In the genomic region with DNA sequence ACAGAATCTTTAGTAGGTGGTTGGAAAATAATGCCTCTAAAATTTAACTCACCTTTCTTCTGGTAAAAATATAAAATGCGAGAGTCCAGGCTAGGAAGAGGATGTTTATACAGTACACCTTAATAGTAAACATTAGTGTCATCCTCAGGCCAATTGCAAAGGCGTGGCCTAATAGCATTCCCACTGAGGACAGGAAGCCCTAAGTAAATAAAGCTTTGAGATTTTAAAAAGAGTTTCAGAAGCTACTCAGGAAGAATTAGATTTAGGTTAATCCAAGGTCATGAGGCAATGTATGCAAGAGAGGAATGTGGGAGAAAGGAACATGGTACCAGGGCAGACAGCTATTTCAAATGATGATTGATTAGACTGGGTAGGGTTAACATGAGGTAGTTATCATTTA, we compare ENCODE assay signal across 1 cellular context.
TF ChIP-seq lines count a peak whose summit lies in the region.

No MANE protein-coding gene starts in this region.

TF ChIP-seq in HepG2, 621 proteins besides CTCF, POLR2A, EP300 and RAD21:
- TF ChIP-seq GATAD2A (CRISPR knock-in tag; IDR thresholded peaks at IDR 0.05), result peak; percentile 42
- TF ChIP-seq SIN3A (IDR thresholded peaks at IDR 0.05; ENCODE audit: borderline replicate concordance, low read depth, low read length), result no peak
- TF ChIP-seq SOX13 (IDR thresholded peaks at IDR 0.05), result no peak
- 0 out of 4 replicates have a peak, but pooled peaks of 1 of the 2 experiments have one; percentile 6 for TF ChIP-seq SOX13 (CRISPR knock-in tag; conservative IDR thresholded peaks at IDR 0.05 in 1 of 2, IDR thresholded peaks at IDR 0.05 in 1 of 2)
- no peak for TF ChIP-seq TERF1 (CRISPR knock-in tag; IDR thresholded peaks at IDR 0.05)
- TF ChIP-seq FOXA1 (IDR thresholded peaks at IDR 0.05), result no peak
- TF ChIP-seq FOXA1 (CRISPR knock-in tag; IDR thresholded peaks at IDR 0.05), result peak; percentile 23; the same call in 1 of the 2 replicates
- TF ChIP-seq HOXD1 (CRISPR knock-in tag; IDR thresholded peaks at IDR 0.05), result 0 out of 2 replicates have a peak, but pooled peaks have one; percentile 59
- TF ChIP-seq, protein P1, sequence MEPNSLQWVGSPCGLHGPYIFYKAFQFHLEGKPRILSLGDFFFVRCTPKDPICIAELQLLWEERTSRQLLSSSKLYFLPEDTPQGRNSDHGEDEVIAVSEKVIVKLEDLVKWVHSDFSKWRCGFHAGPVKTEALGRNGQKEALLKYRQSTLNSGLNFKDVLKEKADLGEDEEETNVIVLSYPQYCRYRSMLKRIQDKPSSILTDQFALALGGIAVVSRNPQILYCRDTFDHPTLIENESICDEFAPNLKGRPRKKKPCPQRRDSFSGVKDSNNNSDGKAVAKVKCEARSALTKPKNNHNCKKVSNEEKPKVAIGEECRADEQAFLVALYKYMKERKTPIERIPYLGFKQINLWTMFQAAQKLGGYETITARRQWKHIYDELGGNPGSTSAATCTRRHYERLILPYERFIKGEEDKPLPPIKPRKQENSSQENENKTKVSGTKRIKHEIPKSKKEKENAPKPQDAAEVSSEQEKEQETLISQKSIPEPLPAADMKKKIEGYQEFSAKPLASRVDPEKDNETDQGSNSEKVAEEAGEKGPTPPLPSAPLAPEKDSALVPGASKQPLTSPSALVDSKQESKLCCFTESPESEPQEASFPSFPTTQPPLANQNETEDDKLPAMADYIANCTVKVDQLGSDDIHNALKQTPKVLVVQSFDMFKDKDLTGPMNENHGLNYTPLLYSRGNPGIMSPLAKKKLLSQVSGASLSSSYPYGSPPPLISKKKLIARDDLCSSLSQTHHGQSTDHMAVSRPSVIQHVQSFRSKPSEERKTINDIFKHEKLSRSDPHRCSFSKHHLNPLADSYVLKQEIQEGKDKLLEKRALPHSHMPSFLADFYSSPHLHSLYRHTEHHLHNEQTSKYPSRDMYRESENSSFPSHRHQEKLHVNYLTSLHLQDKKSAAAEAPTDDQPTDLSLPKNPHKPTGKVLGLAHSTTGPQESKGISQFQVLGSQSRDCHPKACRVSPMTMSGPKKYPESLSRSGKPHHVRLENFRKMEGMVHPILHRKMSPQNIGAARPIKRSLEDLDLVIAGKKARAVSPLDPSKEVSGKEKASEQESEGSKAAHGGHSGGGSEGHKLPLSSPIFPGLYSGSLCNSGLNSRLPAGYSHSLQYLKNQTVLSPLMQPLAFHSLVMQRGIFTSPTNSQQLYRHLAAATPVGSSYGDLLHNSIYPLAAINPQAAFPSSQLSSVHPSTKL (CRISPR knock-in tag; IDR thresholded peaks at IDR 0.05), result peak; percentile 57
- TF ChIP-seq, protein P2, sequence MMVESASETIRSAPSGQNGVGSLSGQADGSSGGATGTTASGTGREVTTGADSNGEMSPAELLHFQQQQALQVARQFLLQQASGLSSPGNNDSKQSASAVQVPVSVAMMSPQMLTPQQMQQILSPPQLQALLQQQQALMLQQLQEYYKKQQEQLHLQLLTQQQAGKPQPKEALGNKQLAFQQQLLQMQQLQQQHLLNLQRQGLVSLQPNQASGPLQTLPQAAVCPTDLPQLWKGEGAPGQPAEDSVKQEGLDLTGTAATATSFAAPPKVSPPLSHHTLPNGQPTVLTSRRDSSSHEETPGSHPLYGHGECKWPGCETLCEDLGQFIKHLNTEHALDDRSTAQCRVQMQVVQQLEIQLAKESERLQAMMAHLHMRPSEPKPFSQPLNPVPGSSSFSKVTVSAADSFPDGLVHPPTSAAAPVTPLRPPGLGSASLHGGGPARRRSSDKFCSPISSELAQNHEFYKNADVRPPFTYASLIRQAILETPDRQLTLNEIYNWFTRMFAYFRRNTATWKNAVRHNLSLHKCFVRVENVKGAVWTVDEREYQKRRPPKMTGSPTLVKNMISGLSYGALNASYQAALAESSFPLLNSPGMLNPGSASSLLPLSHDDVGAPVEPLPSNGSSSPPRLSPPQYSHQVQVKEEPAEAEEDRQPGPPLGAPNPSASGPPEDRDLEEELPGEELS (CRISPR knock-in tag; IDR thresholded peaks at IDR 0.05), result peak; percentile 60
- TF ChIP-seq ETV5 (CRISPR knock-in tag; IDR thresholded peaks at IDR 0.05; ENCODE audit: borderline replicate concordance), result peak; percentile 12; the same call in 1 of the 2 replicates
- TF ChIP-seq MED1 (CRISPR knock-in tag; IDR thresholded peaks at IDR 0.05), result 0 out of 2 replicates have a peak, but pooled peaks have one; percentile 14
- peak; percentile 69 for TF ChIP-seq RARA (CRISPR knock-in tag; IDR thresholded peaks at IDR 0.05)
- TF ChIP-seq ZNF337 (CRISPR knock-in tag; IDR thresholded peaks at IDR 0.05; ENCODE audit: borderline replicate concordance, low read depth), result no peak
- peak; percentile 30; the same call in 1 of the 2 replicates for TF ChIP-seq RXRB (CRISPR knock-in tag; IDR thresholded peaks at IDR 0.05; ENCODE audit: borderline replicate concordance)
- TF ChIP-seq SP5 (CRISPR knock-in tag; IDR thresholded peaks at IDR 0.05; ENCODE audit: borderline replicate concordance, low read depth), result 0 out of 2 replicates have a peak, but pooled peaks have one; percentile 20
- TF ChIP-seq, protein P3, sequence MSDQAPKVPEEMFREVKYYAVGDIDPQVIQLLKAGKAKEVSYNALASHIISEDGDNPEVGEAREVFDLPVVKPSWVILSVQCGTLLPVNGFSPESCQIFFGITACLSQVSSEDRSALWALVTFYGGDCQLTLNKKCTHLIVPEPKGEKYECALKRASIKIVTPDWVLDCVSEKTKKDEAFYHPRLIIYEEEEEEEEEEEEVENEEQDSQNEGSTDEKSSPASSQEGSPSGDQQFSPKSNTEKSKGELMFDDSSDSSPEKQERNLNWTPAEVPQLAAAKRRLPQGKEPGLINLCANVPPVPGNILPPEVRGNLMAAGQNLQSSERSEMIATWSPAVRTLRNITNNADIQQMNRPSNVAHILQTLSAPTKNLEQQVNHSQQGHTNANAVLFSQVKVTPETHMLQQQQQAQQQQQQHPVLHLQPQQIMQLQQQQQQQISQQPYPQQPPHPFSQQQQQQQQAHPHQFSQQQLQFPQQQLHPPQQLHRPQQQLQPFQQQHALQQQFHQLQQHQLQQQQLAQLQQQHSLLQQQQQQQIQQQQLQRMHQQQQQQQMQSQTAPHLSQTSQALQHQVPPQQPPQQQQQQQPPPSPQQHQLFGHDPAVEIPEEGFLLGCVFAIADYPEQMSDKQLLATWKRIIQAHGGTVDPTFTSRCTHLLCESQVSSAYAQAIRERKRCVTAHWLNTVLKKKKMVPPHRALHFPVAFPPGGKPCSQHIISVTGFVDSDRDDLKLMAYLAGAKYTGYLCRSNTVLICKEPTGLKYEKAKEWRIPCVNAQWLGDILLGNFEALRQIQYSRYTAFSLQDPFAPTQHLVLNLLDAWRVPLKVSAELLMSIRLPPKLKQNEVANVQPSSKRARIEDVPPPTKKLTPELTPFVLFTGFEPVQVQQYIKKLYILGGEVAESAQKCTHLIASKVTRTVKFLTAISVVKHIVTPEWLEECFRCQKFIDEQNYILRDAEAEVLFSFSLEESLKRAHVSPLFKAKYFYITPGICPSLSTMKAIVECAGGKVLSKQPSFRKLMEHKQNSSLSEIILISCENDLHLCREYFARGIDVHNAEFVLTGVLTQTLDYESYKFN (CRISPR knock-in tag; conservative IDR thresholded peaks at IDR 0.05), result peak; percentile 43; the same call in 1 of the 2 replicates
- TF ChIP-seq FOXA3 (CRISPR knock-in tag; IDR thresholded peaks at IDR 0.05), result peak; percentile 57
- TF ChIP-seq ZNF235 (CRISPR knock-in tag; IDR thresholded peaks at IDR 0.05; ENCODE audit: borderline replicate concordance), result no peak
TF ChIP-seq in HepG2: peak in this region for 13.
